1 cellular context compared by ENCODE assay signal in the genomic region with DNA sequence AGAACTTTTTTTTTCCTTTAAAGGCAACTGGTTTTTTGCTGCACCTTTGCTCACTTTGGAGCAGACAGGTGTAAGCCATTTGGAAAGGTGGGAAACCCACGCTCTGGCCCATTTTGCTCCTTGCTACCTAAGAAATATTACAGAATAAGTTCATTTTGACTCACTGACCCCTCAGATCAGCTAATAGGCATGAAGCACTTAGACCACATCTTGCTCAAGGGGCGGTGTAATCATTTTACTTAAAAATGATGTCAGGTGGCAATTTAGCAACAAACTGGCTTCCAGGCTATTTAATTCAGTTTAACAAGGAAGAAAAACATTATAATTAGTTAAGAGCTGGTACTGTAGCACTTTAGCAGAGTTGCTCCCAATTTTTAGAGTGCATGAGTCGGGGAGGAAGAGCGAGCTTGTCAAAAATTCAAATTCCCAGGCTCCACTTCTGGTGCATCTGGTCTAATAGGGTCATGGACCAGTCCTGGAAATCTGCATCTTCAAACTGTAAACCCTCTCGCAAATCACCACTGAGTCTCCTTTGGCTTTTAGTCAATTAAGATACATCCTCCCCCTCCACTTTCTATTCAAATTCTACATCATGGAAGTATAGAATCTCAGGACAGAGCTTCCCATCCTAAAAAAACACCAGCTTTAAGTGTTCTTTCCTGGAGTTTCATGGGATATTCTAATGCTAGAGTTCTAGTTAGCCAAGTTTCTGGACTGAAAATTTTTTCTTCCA.
TF ChIP-seq lines count a peak whose summit lies in the region.

No MANE protein-coding gene starts in this region.

TF ChIP-seq in endothelial cell of umbilical vein, 7 proteins besides CTCF, POLR2A, EP300 and RAD21 (continued from another document):
- TF ChIP-seq FOS (IDR thresholded peaks at IDR 0.05; ENCODE audit: borderline replicate concordance, insufficient read depth, low read length), result no peak
- no peak for TF ChIP-seq EZH2 (IDR thresholded peaks at IDR 0.05; ENCODE audit: borderline replicate concordance, low read depth, low read length, severe bottlenecking)
